ENCODE assay signal across 9 cellular contexts in the genomic region with DNA sequence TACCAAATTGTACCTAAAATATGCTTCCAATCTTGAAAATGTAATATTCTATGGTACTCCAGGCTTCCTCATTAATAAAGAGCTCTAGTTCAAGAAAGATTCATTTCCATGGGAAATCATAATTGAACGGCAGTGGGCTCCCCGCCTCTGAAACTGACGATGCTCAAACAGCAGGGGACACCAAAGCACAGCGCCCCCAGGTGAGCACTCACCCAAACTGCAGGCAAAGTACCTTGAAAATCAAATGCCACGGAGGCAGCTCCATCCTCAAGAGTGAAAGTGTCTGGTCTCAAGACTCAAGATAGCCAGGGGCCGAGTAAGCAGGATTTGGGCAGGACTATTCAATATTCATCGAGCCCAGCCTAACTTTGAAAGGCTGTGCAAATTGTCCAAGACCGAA.
DNase-seq lines count a peak whose midpoint lies in the region; ATAC-seq, FAIRE-seq and TF ChIP-seq lines count a peak whose summit lies in the region.
"Had no signal": no experiment of that assay in that cellular context is flagged by ENCODE, and none has a peak within 500 bp of the region (broad histone marks: within the 10 kb centered on the region; RNA-seq: fewer than 3 reads in every experiment).

No MANE protein-coding gene starts in this region.

- DNase-seq in SK-MEL-5 (ENCODE audit: low read depth, low spot score) (peak; percentile 54), cardiac fibroblast (ENCODE audit: low read depth in 2 of 2) (no peak), retinal pigment epithelial cell (ENCODE audit: low read depth) (no peak), H54 (ENCODE audit: insufficient read length, low spot score) (no peak), MV-4-11 (lab: John Stamatoyannopoulos, UW) (no peak), amniotic stem cell (lab: John Stamatoyannopoulos, UW) (no peak)

- in situ Hi-C loops in SK-MEL-5 (cut with HindIII; ENCODE audit: low pct_unique_long_range_greater_than_20kb, low sequenced_read_pairs): no loop called here

- TF ChIP-seq CTCF in GM12872 (IDR thresholded peaks at IDR 0.05; ENCODE audit: insufficient read depth, low read depth, low read length) (peak; percentile 57), cardiac fibroblast (IDR thresholded peaks at IDR 0.05; ENCODE audit: low read depth, low read length) (peak; percentile 23), retinal pigment epithelial cell (conservative IDR thresholded peaks at IDR 0.05; ENCODE audit: low read depth, low read length) (peak; percentile 40)

- no peak for FAIRE-seq in H54 (lab: Jason Lieb, UNC)
- FAIRE-seq: islet of Langerhans had no signal

- no peak for ATAC-seq in GM18907 (IDR thresholded peaks at IDR 0.05; ENCODE audit: unreplicated experiment)

- TF ChIP-seq POLR2A in H54 (IDR thresholded peaks at IDR 0.05; ENCODE audit: low read depth, low read length): no peak

- H3K4me3 ChIP-seq in cardiac fibroblast (replicated peaks in 1 of 2; ENCODE audit: low read depth in 2 of 2, low read length in 2 of 2): no peak overlapping the region
- no peak overlapping the region for H3K4me3 ChIP-seq in retinal pigment epithelial cell (ENCODE audit: low read length)
